Comparison of ENCODE assay signal across 9 cellular contexts in genomic region chr9:100100268-100100667, GRCh38. TPM values are rescaled to one million over a fixed set of nuclear protein-coding genes. Genes with fewer than 3 reads are reported as not detected.
DNase-seq lines count a peak whose midpoint lies in the region; ATAC-seq and TF ChIP-seq lines count a peak whose summit lies in the region.
"Had no signal": no experiment of that assay in that cellular context is flagged by ENCODE, and none has a peak within 500 bp of the region (broad histone marks: within the 10 kb centered on the region; RNA-seq: fewer than 3 reads in every experiment).

No MANE protein-coding gene starts in this region.

- H3K27ac Mint-ChIP-seq in activated CD8-positive, alpha-beta memory T cell treated with anti-CD3 and anti-CD28 coated beads, Interleukin-2, amount 10 ng/mL, durations not matched to agents 7 days and 5 days, result peak overlapping the region; percentile 61

- H3K4me2 ChIP-seq in SU-DHL-6 (ENCODE audit: low read depth, low read length, poor library complexity, severe bottlenecking), result peak overlapping the region; percentile 70

- DNase-seq in activated CD8-positive, alpha-beta memory T cell treated with anti-CD3 and anti-CD28 coated beads, Interleukin-2, amount 10 ng/mL, durations not matched to agents 7 days and 5 days, result no peak
- DNase-seq in activated CD8-positive, alpha-beta memory T cell treated with anti-CD3 and anti-CD28 coated beads, Interleukin-2, amount 50 U/mL, for 4 hours, result no peak
- DNase-seq in cerebellar cortex (ENCODE audit: low spot score), result no peak
- DNase-seq in activated effector memory CD4-positive, alpha-beta T cell treated with Interleukin-2 at 50 U/mL for 16 hours, result no peak
- DNase-seq: foreskin melanocyte had no signal

- H3K9me3 Mint-ChIP-seq in activated CD8-positive, alpha-beta memory T cell treated with anti-CD3 and anti-CD28 coated beads, Interleukin-2, amount 10 ng/mL, durations not matched to agents 7 days and 5 days (ENCODE audit: low read depth), result no peaks in the 10 kb centered on the region

- no peak for TF ChIP-seq CTCF in SU-DHL-6 (IDR thresholded peaks at IDR 0.05; ENCODE audit: insufficient read depth, low read length, poor library complexity, severe bottlenecking)

- H3K27me3 ChIP-seq in SU-DHL-6 (ENCODE audit: low read length), result no peaks in the 10 kb centered on the region
- no peaks in the 10 kb centered on the region for H3K27me3 ChIP-seq in iPS-20b (ENCODE audit: insufficient read depth, low read length)

- no peak for ATAC-seq in activated CD8-positive, alpha-beta memory T cell treated with anti-CD3 and anti-CD28 coated beads, Interleukin-2, amount 10 ng/mL, durations not matched to agents 7 days and 5 days
- no peak for ATAC-seq in GM21423 (IDR thresholded peaks at IDR 0.05; ENCODE audit: unreplicated experiment)

- CTCF ChIA-PET in activated CD8-positive, alpha-beta memory T cell treated with anti-CD3 and anti-CD28 coated beads, Interleukin-2, amount 10 ng/mL, durations not matched to agents 7 days and 5 days (lab: Charles Lee), result no interaction called here

- peak overlapping the region; percentile 91 for H3K4me3 ChIP-seq in SU-DHL-6 (ENCODE audit: insufficient read depth, low read length, poor library complexity, severe bottlenecking)
- peak overlapping the region; percentile 100 for H3K4me3 ChIP-seq in iPS-20b (ENCODE audit: low read length)

- peaks cover 11% of the 10 kb centered on the region for H3K36me3 ChIP-seq in SU-DHL-6 (ENCODE audit: low read length)
- H3K36me3 ChIP-seq in iPS-20b (ENCODE audit: insufficient read depth, low read depth, low read length), result peaks cover 5% of the 10 kb centered on the region

- H2AFZ ChIP-seq in SU-DHL-6 (ENCODE audit: low read depth, low read length, severe bottlenecking), result peak overlapping the region; percentile 54

- peaks cover 9% of the 10 kb centered on the region for H3K36me3 Mint-ChIP-seq in activated CD8-positive, alpha-beta memory T cell treated with anti-CD3 and anti-CD28 coated beads, Interleukin-2, amount 10 ng/mL, durations not matched to agents 7 days and 5 days

- H3K9me3 ChIP-seq in SU-DHL-6 (ENCODE audit: insufficient read depth, low read length) (no peaks in the 10 kb centered on the region), iPS-20b (ENCODE audit: insufficient read depth, low read depth, low read length) (no peaks in the 10 kb centered on the region)

- H3K9ac ChIP-seq in SU-DHL-6 (ENCODE audit: low read length) (peak overlapping the region; percentile 83), iPS-20b (ENCODE audit: low read depth, low read length) (no peak overlapping the region; the same call in 1 of the 2 replicates)

- H3K4me3 Mint-ChIP-seq in activated CD8-positive, alpha-beta memory T cell treated with anti-CD3 and anti-CD28 coated beads, Interleukin-2, amount 10 ng/mL, durations not matched to agents 7 days and 5 days, result peak overlapping the region; percentile 99

- H3K4me1 Mint-ChIP-seq in activated CD8-positive, alpha-beta memory T cell treated with anti-CD3 and anti-CD28 coated beads, Interleukin-2, amount 10 ng/mL, durations not matched to agents 7 days and 5 days, result peaks cover 21% of the 10 kb centered on the region

- H4K20me1 ChIP-seq in SU-DHL-6 (ENCODE audit: low read depth, low read length), result peaks cover 14% of the 10 kb centered on the region

- H3K79me2 ChIP-seq in SU-DHL-6 (ENCODE audit: insufficient read depth, low read length), result peaks cover 54% of the 10 kb centered on the region

- H3K9me2 ChIP-seq in SU-DHL-6 (replicated peaks; ENCODE audit: insufficient read depth, low read length), result no peaks in the 10 kb centered on the region

- H3K27ac ChIP-seq in SU-DHL-6 (ENCODE audit: low read depth, low read length) (peak overlapping the region; percentile 57; the same call in 1 of the 2 replicates), iPS-20b (ENCODE audit: low read length) (no peak overlapping the region), temporal lobe (ENCODE audit: low read depth, low read length) (peak overlapping the region; percentile 63)

- H3K27me3 Mint-ChIP-seq in activated CD8-positive, alpha-beta memory T cell treated with anti-CD3 and anti-CD28 coated beads, Interleukin-2, amount 10 ng/mL, durations not matched to agents 7 days and 5 days, result no peaks in the 10 kb centered on the region

- H3K4me1 ChIP-seq in iPS-20b (ENCODE audit: insufficient read depth, low read length), result peaks cover 8% of the 10 kb centered on the region

- peaks cover 10% of the 10 kb centered on the region for H3F3A ChIP-seq in SU-DHL-6 (ENCODE audit: insufficient read depth)

RNA-seq across cellular contexts. Expression of gene INVS, which starts 1.2 kb away (rescaled TPM):
- total RNA-seq in activated CD8-positive, alpha-beta memory T cell treated with anti-CD3 and anti-CD28 coated beads, Interleukin-2, amount 10 ng/mL, durations not matched to agents 7 days and 5 days, result 10 to 100 TPM; 21.3 TPM
- total RNA-seq in temporal lobe, result 18.4 TPM

RNA-seq across cellular contexts. Expression of gene ERP44, which starts 1.5 kb away (rescaled TPM):
- total RNA-seq in activated CD8-positive, alpha-beta memory T cell treated with anti-CD3 and anti-CD28 coated beads, Interleukin-2, amount 10 ng/mL, durations not matched to agents 7 days and 5 days, result 10 to 100 TPM; 16.0 to 19.6 TPM
- 21.9 TPM for total RNA-seq in temporal lobe
